ENCODE assay signal across 1 cellular context in the genomic region with DNA sequence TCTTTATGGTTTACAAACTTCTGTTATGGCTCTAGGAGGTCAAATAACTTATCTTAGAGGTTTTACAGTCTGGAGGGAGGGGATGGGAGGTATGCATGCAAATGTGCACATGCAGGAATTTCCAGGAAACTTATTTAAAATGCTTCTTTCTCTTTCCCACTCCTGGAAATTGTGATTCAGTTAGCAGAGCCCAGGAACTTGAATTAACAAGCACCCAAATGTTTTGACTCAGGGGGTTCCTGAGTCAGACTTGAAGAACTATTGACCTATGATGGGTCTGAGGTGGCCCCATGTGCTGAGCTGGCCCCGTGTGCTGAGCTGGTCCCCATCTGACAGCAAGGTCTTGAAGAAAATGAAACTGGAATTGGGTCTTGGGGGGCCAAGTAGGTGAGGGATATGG.
A peak's percentile ranks its signal among the peaks of the same experiment; 100 is the strongest.
TF ChIP-seq lines count a peak whose summit lies in the region.

No MANE protein-coding gene starts in this region.

TF ChIP-seq in IMR-90, 13 proteins besides CTCF, POLR2A, EP300 and RAD21:
- no peak for TF ChIP-seq CEBPB (IDR thresholded peaks at IDR 0.05; ENCODE audit: low read depth, low read length)
- peak; percentile 20; the same call in 1 of the 2 replicates for TF ChIP-seq BHLHE40 (IDR thresholded peaks at IDR 0.05; ENCODE audit: low read depth, low read length)
- TF ChIP-seq, protein P1, sequence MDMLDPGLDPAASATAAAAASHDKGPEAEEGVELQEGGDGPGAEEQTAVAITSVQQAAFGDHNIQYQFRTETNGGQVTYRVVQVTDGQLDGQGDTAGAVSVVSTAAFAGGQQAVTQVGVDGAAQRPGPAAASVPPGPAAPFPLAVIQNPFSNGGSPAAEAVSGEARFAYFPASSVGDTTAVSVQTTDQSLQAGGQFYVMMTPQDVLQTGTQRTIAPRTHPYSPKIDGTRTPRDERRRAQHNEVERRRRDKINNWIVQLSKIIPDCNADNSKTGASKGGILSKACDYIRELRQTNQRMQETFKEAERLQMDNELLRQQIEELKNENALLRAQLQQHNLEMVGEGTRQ (IDR thresholded peaks at IDR 0.05; ENCODE audit: low read depth, low read length), result 0 out of 2 replicates have a peak, but pooled peaks have one; percentile 16
